In the genomic region with DNA sequence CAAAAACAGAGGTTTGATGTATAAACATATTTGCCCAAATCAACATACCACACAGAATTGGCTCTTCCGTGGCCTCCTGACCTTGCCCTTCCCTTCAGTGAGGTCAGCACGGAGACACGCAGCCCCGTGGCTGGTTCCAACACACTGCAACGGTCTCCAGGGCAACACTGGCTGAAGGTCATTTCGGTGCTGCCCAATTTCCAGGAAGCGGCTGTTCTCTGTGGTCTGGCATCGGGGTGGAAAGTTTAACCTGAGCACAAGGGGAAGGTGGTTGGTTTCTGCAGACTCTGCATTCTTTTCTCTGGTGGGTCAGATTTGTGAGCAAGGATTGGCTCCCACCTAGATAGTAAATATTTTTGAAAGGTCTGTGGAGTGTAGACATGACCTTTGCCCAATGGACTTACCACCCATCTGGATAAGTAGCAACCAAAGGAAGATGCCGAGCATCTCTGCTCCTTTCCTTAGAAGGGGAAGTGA, we compare ENCODE assay signal across 1 cellular context.
A peak's percentile ranks its signal among the peaks of the same experiment; 100 is the strongest.
TF ChIP-seq lines count a peak whose summit lies in the region.

No MANE protein-coding gene starts in this region.

TF ChIP-seq in HepG2, 621 proteins besides CTCF, POLR2A, EP300 and RAD21 (continued from another document and continues in another):
- TF ChIP-seq, protein P1, sequence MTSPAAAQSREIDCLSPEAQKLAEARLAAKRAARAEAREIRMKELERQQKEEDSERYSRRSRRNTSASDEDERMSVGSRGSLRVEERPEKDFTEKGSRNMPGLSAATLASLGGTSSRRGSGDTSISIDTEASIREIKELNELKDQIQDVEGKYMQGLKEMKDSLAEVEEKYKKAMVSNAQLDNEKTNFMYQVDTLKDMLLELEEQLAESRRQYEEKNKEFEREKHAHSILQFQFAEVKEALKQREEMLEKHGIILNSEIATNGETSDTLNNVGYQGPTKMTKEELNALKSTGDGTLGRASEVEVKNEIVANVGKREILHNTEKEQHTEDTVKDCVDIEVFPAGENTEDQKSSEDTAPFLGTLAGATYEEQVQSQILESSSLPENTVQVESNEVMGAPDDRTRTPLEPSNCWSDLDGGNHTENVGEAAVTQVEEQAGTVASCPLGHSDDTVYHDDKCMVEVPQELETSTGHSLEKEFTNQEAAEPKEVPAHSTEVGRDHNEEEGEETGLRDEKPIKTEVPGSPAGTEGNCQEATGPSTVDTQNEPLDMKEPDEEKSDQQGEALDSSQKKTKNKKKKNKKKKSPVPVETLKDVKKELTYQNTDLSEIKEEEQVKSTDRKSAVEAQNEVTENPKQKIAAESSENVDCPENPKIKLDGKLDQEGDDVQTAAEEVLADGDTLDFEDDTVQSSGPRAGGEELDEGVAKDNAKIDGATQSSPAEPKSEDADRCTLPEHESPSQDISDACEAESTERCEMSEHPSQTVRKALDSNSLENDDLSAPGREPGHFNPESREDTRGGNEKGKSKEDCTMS (CRISPR knock-in tag; conservative IDR thresholded peaks at IDR 0.05): no peak
- TF ChIP-seq FOXA3 (CRISPR knock-in tag; IDR thresholded peaks at IDR 0.05) (peak; percentile 55), RELA (CRISPR knock-in tag; IDR thresholded peaks at IDR 0.05) (no peak), ZNF589 (CRISPR knock-in tag; conservative IDR thresholded peaks at IDR 0.05) (no peak), ETV5 (CRISPR knock-in tag; IDR thresholded peaks at IDR 0.05; ENCODE audit: borderline replicate concordance) (no peak), BRCA1 (CRISPR knock-in tag; IDR thresholded peaks at IDR 0.05) (no peak), FOXK1 (CRISPR knock-in tag; IDR thresholded peaks at IDR 0.05; ENCODE audit: borderline replicate concordance, low read depth) (no peak), MEF2D (CRISPR knock-in tag; IDR thresholded peaks at IDR 0.05) (no peak), NAIF1 (CRISPR knock-in tag; IDR thresholded peaks at IDR 0.05; ENCODE audit: borderline replicate concordance) (no peak), KLF15 (CRISPR knock-in tag; IDR thresholded peaks at IDR 0.05; ENCODE audit: borderline replicate concordance) (no peak), ZNF333 (CRISPR knock-in tag; IDR thresholded peaks at IDR 0.05; ENCODE audit: borderline replicate concordance) (no peak), RAD51 (IDR thresholded peaks at IDR 0.05; ENCODE audit: borderline replicate concordance) (no peak), CBX5 (CRISPR knock-in tag; IDR thresholded peaks at IDR 0.05; ENCODE audit: borderline replicate concordance) (peak; percentile 34; the same call in 1 of the 2 replicates), NR1H2 (CRISPR knock-in tag; IDR thresholded peaks at IDR 0.05; ENCODE audit: borderline replicate concordance, low read depth) (no peak), BCL6 (CRISPR knock-in tag; IDR thresholded peaks at IDR 0.05) (peak; percentile 72), KDM6A (CRISPR knock-in tag; IDR thresholded peaks at IDR 0.05; ENCODE audit: low read depth) (0 out of 2 replicates have a peak, but pooled peaks have one; percentile 22), NR3C1 (CRISPR knock-in tag; IDR thresholded peaks at IDR 0.05) (no peak), ZNF263 (CRISPR knock-in tag; IDR thresholded peaks at IDR 0.05) (no peak), ZNF672 (CRISPR knock-in tag; IDR thresholded peaks at IDR 0.05) (no peak), LCORL (IDR thresholded peaks at IDR 0.05) (0 out of 2 replicates have a peak, but pooled peaks have one; percentile 53), LCORL (CRISPR knock-in tag; IDR thresholded peaks at IDR 0.05) (peak; percentile 46; the same call in 1 of the 2 replicates), ZNF564 (CRISPR knock-in tag; IDR thresholded peaks at IDR 0.05) (no peak), HDAC2 (CRISPR knock-in tag; IDR thresholded peaks at IDR 0.05) (peak; percentile 72), GTF2F1 (IDR thresholded peaks at IDR 0.05; ENCODE audit: low read length) (no peak), ZNF160 (CRISPR knock-in tag; IDR thresholded peaks at IDR 0.05) (no peak), ZNF790 (CRISPR knock-in tag; IDR thresholded peaks at IDR 0.05; ENCODE audit: borderline replicate concordance) (no peak), ZNF501 (CRISPR knock-in tag; IDR thresholded peaks at IDR 0.05) (no peak), PPARG (CRISPR knock-in tag; conservative IDR thresholded peaks at IDR 0.05) (no peak), ZNF772 (CRISPR knock-in tag; IDR thresholded peaks at IDR 0.05) (no peak), ATRX (CRISPR knock-in tag; IDR thresholded peaks at IDR 0.05; ENCODE audit: borderline replicate concordance) (no peak), ZNF552 (CRISPR knock-in tag; IDR thresholded peaks at IDR 0.05; ENCODE audit: borderline replicate concordance) (no peak), SP4 (CRISPR knock-in tag; IDR thresholded peaks at IDR 0.05) (no peak), ZMYM4 (CRISPR knock-in tag; IDR thresholded peaks at IDR 0.05) (peak; percentile 48; the same call in 1 of the 2 replicates), KMT2B (CRISPR knock-in tag; IDR thresholded peaks at IDR 0.05) (no peak)
- TF ChIP-seq, protein P2, sequence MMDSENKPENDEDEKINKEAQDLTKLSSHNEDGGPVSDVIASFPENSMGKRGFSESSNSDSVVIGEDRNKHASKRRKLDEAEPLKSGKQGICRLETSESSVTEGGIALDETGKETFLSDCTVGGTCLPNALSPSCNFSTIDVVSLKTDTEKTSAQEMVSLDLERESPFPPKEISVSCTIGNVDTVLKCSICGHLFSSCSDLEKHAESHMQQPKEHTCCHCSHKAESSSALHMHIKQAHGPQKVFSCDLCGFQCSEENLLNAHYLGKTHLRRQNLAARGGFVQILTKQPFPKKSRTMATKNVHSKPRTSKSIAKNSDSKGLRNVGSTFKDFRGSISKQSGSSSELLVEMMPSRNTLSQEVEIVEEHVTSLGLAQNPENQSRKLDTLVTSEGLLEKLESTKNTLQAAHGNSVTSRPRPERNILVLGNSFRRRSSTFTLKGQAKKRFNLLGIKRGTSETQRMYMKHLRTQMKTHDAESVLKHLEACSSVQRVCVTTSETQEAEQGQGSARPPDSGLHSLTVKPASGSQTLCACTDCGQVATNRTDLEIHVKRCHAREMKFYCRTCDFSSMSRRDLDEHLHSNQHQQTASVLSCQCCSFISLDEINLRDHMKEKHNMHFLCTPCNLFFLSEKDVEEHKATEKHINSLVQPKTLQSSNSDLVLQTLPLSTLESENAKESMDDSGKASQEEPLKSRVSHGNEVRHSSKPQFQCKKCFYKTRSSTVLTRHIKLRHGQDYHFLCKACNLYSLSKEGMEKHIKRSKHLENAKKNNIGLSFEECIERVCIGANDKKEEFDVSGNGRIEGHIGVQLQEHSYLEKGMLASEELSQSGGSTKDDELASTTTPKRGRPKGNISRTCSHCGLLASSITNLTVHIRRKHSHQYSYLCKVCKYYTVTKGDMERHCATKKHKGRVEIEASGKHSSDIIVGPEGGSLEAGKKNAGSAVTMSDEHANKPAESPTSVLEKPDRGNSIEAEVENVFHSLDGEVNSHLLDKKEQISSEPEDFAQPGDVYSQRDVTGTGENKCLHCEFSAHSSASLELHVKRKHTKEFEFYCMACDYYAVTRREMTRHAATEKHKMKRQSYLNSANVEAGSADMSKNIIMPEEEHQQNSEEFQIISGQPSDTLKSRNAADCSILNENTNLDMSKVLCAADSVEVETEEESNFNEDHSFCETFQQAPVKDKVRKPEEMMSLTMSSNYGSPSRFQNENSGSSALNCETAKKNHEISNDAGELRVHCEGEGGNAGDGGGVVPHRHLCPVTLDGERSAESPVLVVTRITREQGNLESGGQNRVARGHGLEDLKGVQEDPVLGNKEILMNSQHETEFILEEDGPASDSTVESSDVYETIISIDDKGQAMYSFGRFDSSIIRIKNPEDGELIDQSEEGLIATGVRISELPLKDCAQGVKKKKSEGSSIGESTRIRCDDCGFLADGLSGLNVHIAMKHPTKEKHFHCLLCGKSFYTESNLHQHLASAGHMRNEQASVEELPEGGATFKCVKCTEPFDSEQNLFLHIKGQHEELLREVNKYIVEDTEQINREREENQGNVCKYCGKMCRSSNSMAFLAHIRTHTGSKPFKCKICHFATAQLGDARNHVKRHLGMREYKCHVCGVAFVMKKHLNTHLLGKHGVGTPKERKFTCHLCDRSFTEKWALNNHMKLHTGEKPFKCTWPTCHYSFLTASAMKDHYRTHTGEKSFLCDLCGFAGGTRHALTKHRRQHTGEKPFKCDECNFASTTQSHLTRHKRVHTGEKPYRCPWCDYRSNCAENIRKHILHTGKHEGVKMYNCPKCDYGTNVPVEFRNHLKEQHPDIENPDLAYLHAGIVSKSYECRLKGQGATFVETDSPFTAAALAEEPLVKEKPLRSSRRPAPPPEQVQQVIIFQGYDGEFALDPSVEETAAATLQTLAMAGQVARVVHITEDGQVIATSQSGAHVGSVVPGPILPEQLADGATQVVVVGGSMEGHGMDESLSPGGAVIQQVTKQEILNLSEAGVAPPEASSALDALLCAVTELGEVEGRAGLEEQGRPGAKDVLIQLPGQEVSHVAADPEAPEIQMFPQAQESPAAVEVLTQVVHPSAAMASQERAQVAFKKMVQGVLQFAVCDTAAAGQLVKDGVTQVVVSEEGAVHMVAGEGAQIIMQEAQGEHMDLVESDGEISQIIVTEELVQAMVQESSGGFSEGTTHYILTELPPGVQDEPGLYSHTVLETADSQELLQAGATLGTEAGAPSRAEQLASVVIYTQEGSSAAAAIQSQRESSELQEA (CRISPR knock-in tag; IDR thresholded peaks at IDR 0.05; ENCODE audit: not compliant biosample characterization): no peak
- TF ChIP-seq, protein P3, sequence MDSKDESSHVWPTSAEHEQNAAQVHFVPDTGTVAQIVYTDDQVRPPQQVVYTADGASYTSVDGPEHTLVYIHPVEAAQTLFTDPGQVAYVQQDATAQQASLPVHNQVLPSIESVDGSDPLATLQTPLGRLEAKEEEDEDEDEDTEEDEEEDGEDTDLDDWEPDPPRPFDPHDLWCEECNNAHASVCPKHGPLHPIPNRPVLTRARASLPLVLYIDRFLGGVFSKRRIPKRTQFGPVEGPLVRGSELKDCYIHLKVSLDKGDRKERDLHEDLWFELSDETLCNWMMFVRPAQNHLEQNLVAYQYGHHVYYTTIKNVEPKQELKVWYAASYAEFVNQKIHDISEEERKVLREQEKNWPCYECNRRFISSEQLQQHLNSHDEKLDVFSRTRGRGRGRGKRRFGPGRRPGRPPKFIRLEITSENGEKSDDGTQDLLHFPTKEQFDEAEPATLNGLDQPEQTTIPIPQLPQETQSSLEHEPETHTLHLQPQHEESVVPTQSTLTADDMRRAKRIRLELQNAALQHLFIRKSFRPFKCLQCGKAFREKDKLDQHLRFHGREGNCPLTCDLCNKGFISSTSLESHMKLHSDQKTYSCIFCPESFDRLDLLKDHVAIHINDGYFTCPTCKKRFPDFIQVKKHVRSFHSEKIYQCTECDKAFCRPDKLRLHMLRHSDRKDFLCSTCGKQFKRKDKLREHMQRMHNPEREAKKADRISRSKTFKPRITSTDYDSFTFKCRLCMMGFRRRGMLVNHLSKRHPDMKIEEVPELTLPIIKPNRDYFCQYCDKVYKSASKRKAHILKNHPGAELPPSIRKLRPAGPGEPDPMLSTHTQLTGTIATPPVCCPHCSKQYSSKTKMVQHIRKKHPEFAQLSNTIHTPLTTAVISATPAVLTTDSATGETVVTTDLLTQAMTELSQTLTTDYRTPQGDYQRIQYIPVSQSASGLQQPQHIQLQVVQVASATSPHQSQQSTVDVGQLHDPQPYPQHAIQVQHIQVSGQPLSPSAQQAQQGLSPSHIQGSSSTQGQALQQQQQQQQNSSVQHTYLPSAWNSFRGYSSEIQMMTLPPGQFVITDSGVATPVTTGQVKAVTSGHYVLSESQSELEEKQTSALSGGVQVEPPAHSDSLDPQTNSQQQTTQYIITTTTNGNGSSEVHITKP (CRISPR knock-in tag; IDR thresholded peaks at IDR 0.05; ENCODE audit: low read depth): no peak
- TF ChIP-seq, protein P4, sequence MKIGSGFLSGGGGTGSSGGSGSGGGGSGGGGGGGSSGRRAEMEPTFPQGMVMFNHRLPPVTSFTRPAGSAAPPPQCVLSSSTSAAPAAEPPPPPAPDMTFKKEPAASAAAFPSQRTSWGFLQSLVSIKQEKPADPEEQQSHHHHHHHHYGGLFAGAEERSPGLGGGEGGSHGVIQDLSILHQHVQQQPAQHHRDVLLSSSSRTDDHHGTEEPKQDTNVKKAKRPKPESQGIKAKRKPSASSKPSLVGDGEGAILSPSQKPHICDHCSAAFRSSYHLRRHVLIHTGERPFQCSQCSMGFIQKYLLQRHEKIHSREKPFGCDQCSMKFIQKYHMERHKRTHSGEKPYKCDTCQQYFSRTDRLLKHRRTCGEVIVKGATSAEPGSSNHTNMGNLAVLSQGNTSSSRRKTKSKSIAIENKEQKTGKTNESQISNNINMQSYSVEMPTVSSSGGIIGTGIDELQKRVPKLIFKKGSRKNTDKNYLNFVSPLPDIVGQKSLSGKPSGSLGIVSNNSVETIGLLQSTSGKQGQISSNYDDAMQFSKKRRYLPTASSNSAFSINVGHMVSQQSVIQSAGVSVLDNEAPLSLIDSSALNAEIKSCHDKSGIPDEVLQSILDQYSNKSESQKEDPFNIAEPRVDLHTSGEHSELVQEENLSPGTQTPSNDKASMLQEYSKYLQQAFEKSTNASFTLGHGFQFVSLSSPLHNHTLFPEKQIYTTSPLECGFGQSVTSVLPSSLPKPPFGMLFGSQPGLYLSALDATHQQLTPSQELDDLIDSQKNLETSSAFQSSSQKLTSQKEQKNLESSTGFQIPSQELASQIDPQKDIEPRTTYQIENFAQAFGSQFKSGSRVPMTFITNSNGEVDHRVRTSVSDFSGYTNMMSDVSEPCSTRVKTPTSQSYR (CRISPR knock-in tag; IDR thresholded peaks at IDR 0.05; ENCODE audit: borderline replicate concordance): peak; percentile 39; the same call in 1 of the 2 replicates
- TF ChIP-seq, protein P5, sequence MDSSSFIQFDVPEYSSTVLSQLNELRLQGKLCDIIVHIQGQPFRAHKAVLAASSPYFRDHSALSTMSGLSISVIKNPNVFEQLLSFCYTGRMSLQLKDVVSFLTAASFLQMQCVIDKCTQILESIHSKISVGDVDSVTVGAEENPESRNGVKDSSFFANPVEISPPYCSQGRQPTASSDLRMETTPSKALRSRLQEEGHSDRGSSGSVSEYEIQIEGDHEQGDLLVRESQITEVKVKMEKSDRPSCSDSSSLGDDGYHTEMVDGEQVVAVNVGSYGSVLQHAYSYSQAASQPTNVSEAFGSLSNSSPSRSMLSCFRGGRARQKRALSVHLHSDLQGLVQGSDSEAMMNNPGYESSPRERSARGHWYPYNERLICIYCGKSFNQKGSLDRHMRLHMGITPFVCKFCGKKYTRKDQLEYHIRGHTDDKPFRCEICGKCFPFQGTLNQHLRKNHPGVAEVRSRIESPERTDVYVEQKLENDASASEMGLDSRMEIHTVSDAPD (CRISPR knock-in tag; IDR thresholded peaks at IDR 0.05): no peak
- TF ChIP-seq, protein P6, sequence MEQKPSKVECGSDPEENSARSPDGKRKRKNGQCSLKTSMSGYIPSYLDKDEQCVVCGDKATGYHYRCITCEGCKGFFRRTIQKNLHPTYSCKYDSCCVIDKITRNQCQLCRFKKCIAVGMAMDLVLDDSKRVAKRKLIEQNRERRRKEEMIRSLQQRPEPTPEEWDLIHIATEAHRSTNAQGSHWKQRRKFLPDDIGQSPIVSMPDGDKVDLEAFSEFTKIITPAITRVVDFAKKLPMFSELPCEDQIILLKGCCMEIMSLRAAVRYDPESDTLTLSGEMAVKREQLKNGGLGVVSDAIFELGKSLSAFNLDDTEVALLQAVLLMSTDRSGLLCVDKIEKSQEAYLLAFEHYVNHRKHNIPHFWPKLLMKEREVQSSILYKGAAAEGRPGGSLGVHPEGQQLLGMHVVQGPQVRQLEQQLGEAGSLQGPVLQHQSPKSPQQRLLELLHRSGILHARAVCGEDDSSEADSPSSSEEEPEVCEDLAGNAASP (CRISPR knock-in tag; IDR thresholded peaks at IDR 0.05; ENCODE audit: borderline replicate concordance): peak; percentile 58; the same call in 1 of the 2 replicates
